Comparison of ENCODE assay signal across 1 cellular context in genomic region chr16:81140930-81141780, GRCh38.
A peak's percentile ranks its signal among the peaks of the same experiment; 100 is the strongest.
TF ChIP-seq lines count a peak whose summit lies in the region.

No MANE protein-coding gene starts in this region.

TF ChIP-seq in HepG2, 621 proteins besides CTCF, POLR2A, EP300 and RAD21 (continued from another document and continues in another):
- TF ChIP-seq HNF1B (CRISPR knock-in tag; IDR thresholded peaks at IDR 0.05) (peak; percentile 74), PAX8 (CRISPR knock-in tag; IDR thresholded peaks at IDR 0.05; ENCODE audit: borderline replicate concordance) (no peak), POLR2AphosphoS5 (IDR thresholded peaks at IDR 0.05; ENCODE audit: low read depth, low read length) (0 out of 2 replicates have a peak, but pooled peaks have one; percentile 42), ZNF383 (CRISPR knock-in tag; IDR thresholded peaks at IDR 0.05; ENCODE audit: borderline replicate concordance) (no peak), ZNF512 (CRISPR knock-in tag; IDR thresholded peaks at IDR 0.05) (peak; percentile 84; the same call in 1 of the 2 replicates), KDM4B (CRISPR knock-in tag; IDR thresholded peaks at IDR 0.05) (peak; percentile 74; the same call in 1 of the 2 replicates), ZNF512B (CRISPR knock-in tag; IDR thresholded peaks at IDR 0.05; ENCODE audit: borderline replicate concordance) (no peak), CSRNP2 (CRISPR knock-in tag; conservative IDR thresholded peaks at IDR 0.05; ENCODE audit: low read depth) (no peak), ZSCAN31 (CRISPR knock-in tag; IDR thresholded peaks at IDR 0.05; ENCODE audit: low read depth) (no peak), PHB2 (IDR thresholded peaks at IDR 0.05; ENCODE audit: partially characterized antibody) (no peak), ZNF597 (CRISPR knock-in tag; IDR thresholded peaks at IDR 0.05) (no peak), ZC3H13 (CRISPR knock-in tag; IDR thresholded peaks at IDR 0.05) (no peak), ZC3H4 (CRISPR knock-in tag; IDR thresholded peaks at IDR 0.05; ENCODE audit: borderline replicate concordance) (no peak), MYC (CRISPR knock-in tag; IDR thresholded peaks at IDR 0.05; ENCODE audit: borderline replicate concordance) (peak; percentile 89), KDM2A (CRISPR knock-in tag; IDR thresholded peaks at IDR 0.05; ENCODE audit: borderline replicate concordance, low read depth) (peak; percentile 85), TAF15 (IDR thresholded peaks at IDR 0.05; ENCODE audit: low read depth, low read length, poor library complexity, severe bottlenecking) (no peak), ZNF382 (CRISPR knock-in tag; IDR thresholded peaks at IDR 0.05; ENCODE audit: borderline replicate concordance) (no peak), ZNF619 (CRISPR knock-in tag; IDR thresholded peaks at IDR 0.05) (peak; percentile 44; the same call in 1 of the 2 replicates), TRIM24 (CRISPR knock-in tag; IDR thresholded peaks at IDR 0.05) (no peak; the same call in 1 of the 2 replicates), SMAD3 (CRISPR knock-in tag; IDR thresholded peaks at IDR 0.05) (peak; percentile 40; the same call in 1 of the 2 replicates), ZFP82 (CRISPR knock-in tag; IDR thresholded peaks at IDR 0.05; ENCODE audit: borderline replicate concordance) (no peak), NCOA1 (CRISPR knock-in tag; IDR thresholded peaks at IDR 0.05) (no peak), HMGXB3 (CRISPR knock-in tag; IDR thresholded peaks at IDR 0.05; ENCODE audit: borderline replicate concordance) (0 out of 2 replicates have a peak, but pooled peaks have one; percentile 59), KAT7 (CRISPR knock-in tag; IDR thresholded peaks at IDR 0.05; ENCODE audit: borderline replicate concordance) (no peak), MXI1 (IDR thresholded peaks at IDR 0.05; ENCODE audit: borderline replicate concordance, low read depth, low read length) (peak; percentile 53; the same call in 1 of the 3 replicates), FUBP1 (CRISPR knock-in tag; IDR thresholded peaks at IDR 0.05; ENCODE audit: borderline replicate concordance) (no peak), ZBTB7B (CRISPR knock-in tag; IDR thresholded peaks at IDR 0.05) (peak; percentile 99), ZNF12 (CRISPR knock-in tag; IDR thresholded peaks at IDR 0.05) (peak; percentile 10; the same call in 1 of the 2 replicates), REST (IDR thresholded peaks at IDR 0.05; ENCODE audit: borderline replicate concordance in 1 of 2, low read depth in 1 of 2, low read length in 2 of 2) (no peak; a peak in 1 of 4 replicates), RFX5 (IDR thresholded peaks at IDR 0.05; ENCODE audit: low read depth, low read length) (no peak), YY1 (IDR thresholded peaks at IDR 0.05; ENCODE audit: insufficient read depth, insufficient replicate concordance, low read depth, low read length) (peak; percentile 32), TMF1 (CRISPR knock-in tag; IDR thresholded peaks at IDR 0.05; ENCODE audit: low read depth) (no peak), SP5 (CRISPR knock-in tag; IDR thresholded peaks at IDR 0.05; ENCODE audit: borderline replicate concordance, low read depth) (no peak), ZNF614 (CRISPR knock-in tag; IDR thresholded peaks at IDR 0.05; ENCODE audit: borderline replicate concordance) (0 out of 2 replicates have a peak, but pooled peaks have one; percentile 21), ZFP41 (CRISPR knock-in tag; IDR thresholded peaks at IDR 0.05; ENCODE audit: borderline replicate concordance) (peak; percentile 84; the same call in 1 of the 2 replicates)
